Comparison of ENCODE assay signal across 25 cellular contexts in genomic region chr5:64458948-64459347, GRCh38. TPM values are rescaled to one million over a fixed set of nuclear protein-coding genes. Genes with fewer than 3 reads are reported as not detected.
DNase-seq lines count a peak whose midpoint lies in the region; ATAC-seq and TF ChIP-seq lines count a peak whose summit lies in the region.
"Had no signal": no experiment of that assay in that cellular context is flagged by ENCODE, and none has a peak within 500 bp of the region (broad histone marks: within the 10 kb centered on the region; RNA-seq: fewer than 3 reads in every experiment).

No MANE protein-coding gene starts in this region.

- no peaks in the 10 kb centered on the region for H3K27me3 Mint-ChIP-seq in naive thymus-derived CD8-positive, alpha-beta T cell
- H3K27me3 Mint-ChIP-seq: CD4-positive, alpha-beta memory T cell had no signal

- no peak overlapping the region for H3K27ac Mint-ChIP-seq in naive thymus-derived CD8-positive, alpha-beta T cell
- H3K27ac Mint-ChIP-seq: CD4-positive, alpha-beta memory T cell; GM23338; HFFc6 had no signal

- H3K36me3 ChIP-seq in HEK293 (ENCODE audit: control insufficient read depth in 2 of 2, insufficient read depth in 1 of 2, low read length in 2 of 2) = no peaks in the 10 kb centered on the region
- no peaks in the 10 kb centered on the region for H3K36me3 ChIP-seq in heart right ventricle

- CTCF ChIA-PET in HEK293 (lab: Yijun Ruan, JAX) = no interaction called here

- H3K4me1 ChIP-seq in HEK293 (ENCODE audit: control insufficient read depth, insufficient read depth, low read length) (no peaks in the 10 kb centered on the region), heart right ventricle (no peaks in the 10 kb centered on the region)
- H3K4me1 ChIP-seq: A549 had no signal

- no peak overlapping the region for H3K4me3 Mint-ChIP-seq in naive thymus-derived CD8-positive, alpha-beta T cell
- H3K4me3 Mint-ChIP-seq: CD4-positive, alpha-beta memory T cell; GM23338; H9; HFFc6 had no signal

- peaks cover 0 to 5% (median 0%) of the 10 kb centered on the region in 3 donors for H3K36me3 Mint-ChIP-seq in naive thymus-derived CD8-positive, alpha-beta T cell
- H3K36me3 Mint-ChIP-seq: CD4-positive, alpha-beta memory T cell had no signal

- no peak for ATAC-seq in naive thymus-derived CD8-positive, alpha-beta T cell
- no peak for ATAC-seq in heart right ventricle
- ATAC-seq in HG02852 (IDR thresholded peaks at IDR 0.05; ENCODE audit: unreplicated experiment) = no peak
- ATAC-seq: A549, GM23338, HCT116 had no signal

- peak; percentile 64 for DNase-seq in coronary artery (ENCODE audit: low spot score)
- peak; percentile 30 for DNase-seq in myocyte (ENCODE audit: low read depth)
- DNase-seq in naive thymus-derived CD8-positive, alpha-beta T cell = no peak
- no peak for DNase-seq in midbrain (lab: John Stamatoyannopoulos, UW)
- DNase-seq in heart right ventricle = no peak
- DNase-seq: 8988T; ACHN; AML-193; C1 segment of cervical spinal cord; Calu3; CD4-positive, alpha-beta memory T cell; COR-L47; DMS53; DMS79 treated with DMSO at 0.1 percent for 48 hours; GF-D8; H9; HFFc6 had no signal

- H3K4me3 ChIP-seq in HEK293 (ENCODE audit: low read depth, low read length) (no peak overlapping the region), coronary artery (no peak overlapping the region), heart right ventricle (no peak overlapping the region)
- H3K4me3 ChIP-seq: A549, GM23338 had no signal

- peaks cover 4 to 31% (median 11%) of the 10 kb centered on the region in 9 donors for H3K9me3 Mint-ChIP-seq in naive thymus-derived CD8-positive, alpha-beta T cell

- 74 to 85% methylated on average over 3 of the region's 3 CpGs for WGBS in heart right ventricle, 2 donors

- TF ChIP-seq CTCF in HEK293 (tag by site-specific recombination; IDR thresholded peaks at IDR 0.05) = no peak
- TF ChIP-seq CTCF in coronary artery (IDR thresholded peaks at IDR 0.05) = no peak
- TF ChIP-seq CTCF in heart right ventricle (IDR thresholded peaks at IDR 0.05) = no peak

- POLR2A ChIA-PET in HEK293 (lab: Yijun Ruan, JAX) = no interaction called here
- POLR2A ChIA-PET in naive thymus-derived CD8-positive, alpha-beta T cell (lab: Charles Lee) = no interaction called here

- H3K9me3 ChIP-seq in HEK293 (ENCODE audit: control insufficient read depth, insufficient read depth, low read depth, low read length) = no peaks in the 10 kb centered on the region
- peaks cover 0 to 20% (median 5%) of the 10 kb centered on the region in 11 donors for H3K9me3 ChIP-seq in heart right ventricle
- H3K9me3 ChIP-seq: A549 had no signal

- intact Hi-C loops in heart right ventricle (cut with DNase I) = no loop called here

- H3K4me1 Mint-ChIP-seq in naive thymus-derived CD8-positive, alpha-beta T cell = peaks cover 0 to 2% (median 0%) of the 10 kb centered on the region in 4 donors
- H3K4me1 Mint-ChIP-seq: CD4-positive, alpha-beta memory T cell; GM23338; H9 had no signal

- no peaks in the 10 kb centered on the region for H3K27me3 ChIP-seq in heart right ventricle

- no peak overlapping the region for H3K27ac ChIP-seq in HEK293 (ENCODE audit: extremely low read depth, low read depth, low read length)
- H3K27ac ChIP-seq in coronary artery = no peak overlapping the region
- no peak overlapping the region for H3K27ac ChIP-seq in heart right ventricle
- H3K27ac ChIP-seq: A549 had no signal

TF ChIP-seq in HEK293, 187 proteins besides CTCF, POLR2A, EP300 and RAD21:
- TF ChIP-seq ZNF214 (tag by site-specific recombination; IDR thresholded peaks at IDR 0.05; ENCODE audit: borderline replicate concordance) (no peak), ZFHX2 (tag by site-specific recombination; conservative IDR thresholded peaks at IDR 0.05) (0 out of 2 replicates have a peak, but pooled peaks have one; percentile 9), EGR2 (tag by site-specific recombination; IDR thresholded peaks at IDR 0.05; ENCODE audit: low read depth) (peak; percentile 68)

RNA-seq across cellular contexts. Expression of gene RGS7BP, which starts 46.9 kb away (rescaled TPM):
- total RNA-seq in myocyte (not detected in 2 replicates), heart right ventricle (1 to 10 TPM in 9 of 10 donors, under 1 TPM in 1; 0.81 to 3.1 (median 1.7) TPM)
- not detected for polyA plus RNA-seq in myocyte (2012)
- total RNA-seq in naive thymus-derived CD8-positive, alpha-beta T cell = not detected
- not detected for polyA plus RNA-seq in naive thymus-derived CD8-positive, alpha-beta T cell
- under 1 TPM; 0.07 to 0.29 TPM for polyA plus RNA-seq in heart right ventricle
- total RNA-seq: Calu3; CD4-positive, alpha-beta memory T cell; Daoy; G401; H4; HFFc6 had no signal
- polyA plus RNA-seq: A549; CD4-positive, alpha-beta memory T cell had no signal

Comparison
In these comparisons a context has a peak if more than half of its experiments do, and no peak if none do; other contexts are left out.
1. DNase-seq: peak in coronary artery (single experiment) and myocyte (single experiment); none in naive thymus-derived CD8-positive, alpha-beta T cell (0 of 10), midbrain (single experiment) and heart right ventricle (0 of 2).